Comparison of ENCODE assay signal across 25 cellular contexts in genomic region chr7:140017543-140017942, GRCh38. TPM values are rescaled to one million over a fixed set of nuclear protein-coding genes. Genes with fewer than 3 reads are reported as not detected.
"Had no signal": no experiment of that assay in that cellular context is flagged by ENCODE, and none has a peak within 500 bp of the region (broad histone marks: within the 10 kb centered on the region; RNA-seq: fewer than 3 reads in every experiment).

No MANE protein-coding gene starts in this region.

- H3K27me3 ChIP-seq: vagina had no signal

- H3K27ac ChIP-seq: epithelial cell of prostate, left ventricle myocardium inferior, parathyroid adenoma, psoas muscle, thoracic aorta, vagina had no signal

- H3K4me1 ChIP-seq: left ventricle myocardium inferior, parathyroid adenoma, psoas muscle, vagina had no signal

- H3K36me3 ChIP-seq: thoracic aorta, vagina had no signal

- DNase-seq: activated CD4-positive, alpha-beta memory T cell treated with anti-CD3 and anti-CD28 coated beads, Interleukin-2, amount 10 ng/mL, durations not matched to agents 7 days and 5 days; activated CD4-positive, alpha-beta T cell treated with anti-CD3 and anti-CD28 coated beads for 1 hour; activated CD4-positive, alpha-beta T cell treated with anti-CD3 and anti-CD28 coated beads, Interleukin-2, amount 10 ng/mL, durations not matched to agents 7 days and 5 days; activated CD8-positive, alpha-beta memory T cell treated with anti-CD3 and anti-CD28 coated beads, Interleukin-2, amount 50 U/mL, for 48 hours; activated naive CD8-positive, alpha-beta T cell treated with anti-CD3 and anti-CD28 coated beads, Interleukin-2, amount 50 U/mL, for 24 hours; activated T-cell treated with anti-CD3 and anti-CD28 coated beads, Interleukin-2, amount 50 U/mL, for 24 hours; amygdala; dermis blood vessel endothelial cell; effector CD8-positive, alpha-beta T cell; glutamatergic neuron; left ventricle myocardium inferior; occipital lobe; psoas muscle; stimulated activated naive CD4-positive, alpha-beta T cell treated with Interleukin-2 at 50 U/mL for 16 hours; SW 1271; T1000; trophoblast cell had no signal

- ATAC-seq: activated naive CD8-positive, alpha-beta T cell treated with anti-CD3 and anti-CD28 coated beads, Interleukin-2, amount 50 U/mL, for 24 hours; psoas muscle had no signal

- H3K4me3 Mint-ChIP-seq: activated CD4-positive, alpha-beta memory T cell treated with anti-CD3 and anti-CD28 coated beads, Interleukin-2, amount 10 ng/mL, durations not matched to agents 7 days and 5 days; activated CD4-positive, alpha-beta T cell treated with anti-CD3 and anti-CD28 coated beads, Interleukin-2, amount 10 ng/mL, durations not matched to agents 7 days and 5 days; activated naive CD4-positive, alpha-beta T cell treated with anti-CD3 and anti-CD28 coated beads, Interleukin-2, amount 50 U/mL, for 24 hours; activated naive CD8-positive, alpha-beta T cell treated with anti-CD3 and anti-CD28 coated beads, Interleukin-2, amount 50 U/mL, for 24 hours; activated T-cell treated with anti-CD3 and anti-CD28 coated beads, Interleukin-2, amount 50 U/mL, for 24 hours; central memory CD8-positive, alpha-beta T cell; T-helper 1 cell treated with Interleukin-12 subunit alpha and Interleukin-12 subunit beta and Interleukin-4 antibody, amounts not matched to agents 30 μg/mL and 1 μg/mL, for 36 hours had no signal

- H3K4me3 ChIP-seq: left ventricle myocardium inferior, psoas muscle, thoracic aorta, vagina had no signal

- H3K9me3 ChIP-seq: left ventricle myocardium inferior, psoas muscle, thoracic aorta, vagina had no signal

- H3K27me3 Mint-ChIP-seq: activated CD4-positive, alpha-beta memory T cell treated with anti-CD3 and anti-CD28 coated beads, Interleukin-2, amount 10 ng/mL, durations not matched to agents 7 days and 5 days; activated CD4-positive, alpha-beta T cell treated with anti-CD3 and anti-CD28 coated beads, Interleukin-2, amount 10 ng/mL, durations not matched to agents 7 days and 5 days; activated naive CD4-positive, alpha-beta T cell treated with anti-CD3 and anti-CD28 coated beads, Interleukin-2, amount 50 U/mL, for 24 hours; activated naive CD8-positive, alpha-beta T cell treated with anti-CD3 and anti-CD28 coated beads, Interleukin-2, amount 50 U/mL, for 24 hours; activated T-cell treated with anti-CD3 and anti-CD28 coated beads, Interleukin-2, amount 50 U/mL, for 24 hours; central memory CD8-positive, alpha-beta T cell had no signal

- H3K9me3 Mint-ChIP-seq: activated CD4-positive, alpha-beta memory T cell treated with anti-CD3 and anti-CD28 coated beads, Interleukin-2, amount 10 ng/mL, durations not matched to agents 7 days and 5 days; activated CD4-positive, alpha-beta T cell treated with anti-CD3 and anti-CD28 coated beads, Interleukin-2, amount 10 ng/mL, durations not matched to agents 7 days and 5 days; activated naive CD4-positive, alpha-beta T cell treated with anti-CD3 and anti-CD28 coated beads, Interleukin-2, amount 50 U/mL, for 24 hours; activated naive CD8-positive, alpha-beta T cell treated with anti-CD3 and anti-CD28 coated beads, Interleukin-2, amount 50 U/mL, for 24 hours; activated T-cell treated with anti-CD3 and anti-CD28 coated beads, Interleukin-2, amount 50 U/mL, for 24 hours; central memory CD8-positive, alpha-beta T cell; T-helper 1 cell treated with Interleukin-12 subunit alpha and Interleukin-12 subunit beta and Interleukin-4 antibody, amounts not matched to agents 30 μg/mL and 1 μg/mL, for 36 hours had no signal

- H3K27ac Mint-ChIP-seq: activated CD4-positive, alpha-beta memory T cell treated with anti-CD3 and anti-CD28 coated beads, Interleukin-2, amount 10 ng/mL, durations not matched to agents 7 days and 5 days; activated CD4-positive, alpha-beta T cell treated with anti-CD3 and anti-CD28 coated beads, Interleukin-2, amount 10 ng/mL, durations not matched to agents 7 days and 5 days; activated naive CD4-positive, alpha-beta T cell treated with anti-CD3 and anti-CD28 coated beads, Interleukin-2, amount 50 U/mL, for 24 hours; activated naive CD8-positive, alpha-beta T cell treated with anti-CD3 and anti-CD28 coated beads, Interleukin-2, amount 50 U/mL, for 24 hours; activated T-cell treated with anti-CD3 and anti-CD28 coated beads, Interleukin-2, amount 50 U/mL, for 24 hours; T-helper 1 cell treated with Interleukin-12 subunit alpha and Interleukin-12 subunit beta and Interleukin-4 antibody, amounts not matched to agents 30 μg/mL and 1 μg/mL, for 36 hours had no signal

- H3K4me1 Mint-ChIP-seq: activated CD4-positive, alpha-beta memory T cell treated with anti-CD3 and anti-CD28 coated beads, Interleukin-2, amount 10 ng/mL, durations not matched to agents 7 days and 5 days; activated CD4-positive, alpha-beta T cell treated with anti-CD3 and anti-CD28 coated beads, Interleukin-2, amount 10 ng/mL, durations not matched to agents 7 days and 5 days; activated naive CD4-positive, alpha-beta T cell treated with anti-CD3 and anti-CD28 coated beads, Interleukin-2, amount 50 U/mL, for 24 hours; activated naive CD8-positive, alpha-beta T cell treated with anti-CD3 and anti-CD28 coated beads, Interleukin-2, amount 50 U/mL, for 24 hours had no signal

RNA-seq across cellular contexts. Expression of gene PARP12, which starts 45.2 kb away (rescaled TPM):
- polyA plus RNA-seq: neural cell had no signal
